Comparison of ENCODE assay signal across 8 cellular contexts in the genomic region with DNA sequence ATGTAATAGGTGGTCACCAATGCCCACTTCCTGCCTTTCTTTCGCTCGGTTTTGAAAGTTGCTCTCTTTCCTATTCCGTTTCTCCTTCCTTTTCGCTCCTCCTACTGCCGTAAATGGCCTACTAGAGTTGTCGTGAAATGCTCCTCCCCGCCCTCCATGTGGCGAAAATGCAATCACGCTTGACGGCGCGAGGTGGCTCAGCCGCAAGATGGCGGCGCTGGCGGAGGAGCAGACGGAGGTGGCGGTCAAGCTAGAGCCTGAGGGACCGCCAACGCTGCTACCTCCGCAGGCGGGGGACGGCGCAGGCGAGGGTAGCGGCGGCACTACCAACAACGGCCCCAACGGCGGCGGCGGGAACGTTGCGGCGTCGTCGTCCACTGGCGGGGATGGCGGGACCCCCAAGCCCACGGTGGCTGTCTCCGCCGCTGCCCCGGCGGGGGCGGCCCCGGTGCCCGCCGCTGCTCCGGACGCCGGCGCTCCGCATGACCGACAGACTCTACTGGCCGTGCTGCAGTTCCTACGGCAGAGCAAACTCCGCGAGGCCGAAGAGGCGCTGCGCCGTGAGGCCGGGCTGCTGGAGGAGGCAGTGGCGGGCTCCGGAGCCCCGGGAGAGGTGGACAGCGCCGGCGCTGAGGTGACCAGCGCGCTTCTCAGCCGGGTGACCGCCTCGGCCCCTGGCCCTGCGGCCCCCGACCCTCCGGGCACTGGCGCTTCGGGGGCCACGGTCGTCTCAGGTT. TPM values are rescaled to one million over a fixed set of nuclear protein-coding genes. Genes with fewer than 3 reads are reported as not detected.
DNase-seq lines count a peak whose midpoint lies in the region; ATAC-seq and TF ChIP-seq lines count a peak whose summit lies in the region.

A gene (plus strand): TSS at position 195 of the 737 bp plus-strand sequence. CDS start 14 bp downstream, at position 209.

- DNase-seq in AG04450 (ENCODE audit: low read depth, low spot score) = peak; percentile 86
- peak; percentile 77 for DNase-seq in NCI-H2196 treated with DMSO at 0.1 percent for 48 hours (lab: John Stamatoyannopoulos, UW; ENCODE audit: unreplicated experiment)
- DNase-seq in breast epithelium (ENCODE audit: low spot score in 2 of 2) = peak; percentile 86 to 88

- POLR2A ChIA-PET in AG04450 (lab: Yijun Ruan, JAX) = interaction anchor here (1.2 kb wide), 1 partner anchor 55 kb away, joined by 3 read pairs; no protein-coding TSS in a partner anchor

- TF ChIP-seq CTCF in AG04450 (IDR thresholded peaks at IDR 0.05; ENCODE audit: low read depth, low read length) = no peak
- no peak for TF ChIP-seq CTCF in VCaP (conservative IDR thresholded peaks at IDR 0.05)
- peak in 1 of 3 donors; percentile 11 for TF ChIP-seq CTCF in breast epithelium (IDR thresholded peaks at IDR 0.05)

- intact Hi-C loops in breast epithelium (cut with DNase I; ENCODE audit: low total_unique reads) = no loop called here

- H3K4me1 ChIP-seq in breast epithelium (no peaks in the 10 kb centered on the region), skeletal muscle satellite cell (ENCODE audit: control insufficient read depth, insufficient read depth, low read length) (peaks cover 3% of the 10 kb centered on the region)

- CTCF ChIA-PET in AG04450 (lab: Charles Lee) = no interaction called here

- H3K4me3 ChIP-seq in AG04450 (ENCODE audit: low read depth, low read length) (peak within 1 kb of the TSS; percentile 83), breast epithelium (peak within 1 kb of the TSS; percentile 94 to 96 (median 95)), iPS-18c (ENCODE audit: insufficient read depth, low read depth, low read length) (peak within 1 kb of the TSS; percentile 88), skeletal muscle satellite cell (ENCODE audit: low read length) (peak within 1 kb of the TSS; percentile 87)

- H3K36me3 ChIP-seq in breast epithelium (no peaks in the 10 kb centered on the region), skeletal muscle satellite cell (ENCODE audit: insufficient read depth, low read length) (no peaks in the 10 kb centered on the region)

- ATAC-seq in GM18907 (IDR thresholded peaks at IDR 0.05; ENCODE audit: unreplicated experiment) (peak; percentile 75), HG03139 (IDR thresholded peaks at IDR 0.05; ENCODE audit: unreplicated experiment) (peak; percentile 62)

- peak; percentile 92 for TF ChIP-seq POLR2A in breast epithelium (IDR thresholded peaks at IDR 0.05)

- peak within 1 kb of the TSS; percentile 52 for H3K27ac ChIP-seq in AG04450 (ENCODE audit: low read depth, low read length)
- peak within 1 kb of the TSS; percentile 87 for H3K27ac ChIP-seq in VCaP
- peak within 1 kb of the TSS; percentile 85 to 93 for H3K27ac ChIP-seq in breast epithelium

- no peaks in the 10 kb centered on the region for H3K27me3 ChIP-seq in AG04450 (ENCODE audit: control insufficient read depth, insufficient read depth, low read length)
- H3K27me3 ChIP-seq in breast epithelium = no peaks in the 10 kb centered on the region
- no peaks in the 10 kb centered on the region for H3K27me3 ChIP-seq in skeletal muscle satellite cell (ENCODE audit: control insufficient read depth, insufficient read depth, low read length)

- H3K9me3 ChIP-seq in AG04450 (ENCODE audit: control insufficient read depth, insufficient read depth, low read length) (no peaks in the 10 kb centered on the region; the same call in 1 of the 2 replicates), breast epithelium (no peaks in the 10 kb centered on the region), iPS-18c (ENCODE audit: control insufficient read depth, insufficient read depth, low read length) (no peaks in the 10 kb centered on the region), skeletal muscle satellite cell (replicated peaks; ENCODE audit: low read length) (no peaks in the 10 kb centered on the region)

- H3K4me2 ChIP-seq in skeletal muscle satellite cell (ENCODE audit: low read length) = peak within 1 kb of the TSS; percentile 85

- H3K9ac ChIP-seq in skeletal muscle satellite cell (ENCODE audit: low read depth, low read length) = peak within 1 kb of the TSS; percentile 81

RNA-seq across cellular contexts. Expression of the gene that starts here (rescaled TPM):
- 2.3 and 3.5 TPM in 2 replicates for polyA plus RNA-seq in AG04450 (2011; rRNA removed)
- 1.7 and 2.6 TPM in 2 replicates for polyA minus RNA-seq in AG04450 (2011; rRNA and poly(A)+ RNA removed)
- 1 to 10 TPM; 3.4 to 7.0 (median 5.9) TPM for total RNA-seq in breast epithelium
- total RNA-seq in skeletal muscle satellite cell (2012; rRNA removed) = 4.4 and 4.6 TPM in 2 replicates

Comparison
In these comparisons a context has a peak if more than half of its experiments do, and no peak if none do; other contexts are left out.
1. Peak in every context shown above with its lines: DNase-seq, ATAC-seq, H3K4me3 ChIP-seq and H3K27ac ChIP-seq.